In the genomic region with DNA sequence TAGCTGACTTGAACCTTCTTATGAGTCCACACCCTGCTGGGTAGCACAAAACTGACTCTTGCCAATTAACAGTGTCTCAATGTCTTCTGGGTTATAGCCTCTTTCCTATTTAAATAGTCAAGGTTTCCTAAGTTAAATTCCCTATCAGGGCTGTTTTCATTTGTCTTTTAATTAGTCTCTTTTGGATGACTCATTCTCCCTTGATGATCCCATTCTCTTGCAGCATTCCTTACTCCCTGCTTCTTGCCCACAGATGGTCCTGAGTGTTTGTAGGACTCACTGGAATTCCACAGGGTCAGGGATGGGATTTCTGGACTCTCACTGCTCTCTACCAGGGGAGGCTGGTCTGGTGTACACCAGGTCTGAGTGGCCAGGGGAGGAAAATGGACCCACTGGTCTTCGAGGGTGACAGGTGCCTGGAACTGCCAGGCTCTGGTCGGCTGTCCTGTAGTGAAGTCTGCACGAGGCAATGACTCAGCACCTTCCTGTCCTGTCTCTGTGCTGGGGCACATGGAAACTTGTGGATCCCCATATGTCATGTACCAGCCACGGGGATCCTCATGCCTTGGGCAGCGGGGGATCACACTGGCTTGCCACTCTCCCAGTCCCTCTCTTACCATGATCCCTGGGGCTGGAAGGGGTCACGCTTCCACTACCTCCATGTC, we compare ENCODE assay signal across 16 cellular contexts.
DNase-seq lines count a peak whose midpoint lies in the region; ATAC-seq and TF ChIP-seq lines count a peak whose summit lies in the region.
"Had no signal": no experiment of that assay in that cellular context is flagged by ENCODE, and none has a peak within 500 bp of the region (broad histone marks: within the 10 kb centered on the region; RNA-seq: fewer than 3 reads in every experiment).

No MANE protein-coding gene starts in this region.

- no peaks in the 10 kb centered on the region for H3K9me3 Mint-ChIP-seq in GM23338
- H3K9me3 Mint-ChIP-seq: neural crest cell had no signal

- TF ChIP-seq POLR2A in heart left ventricle (IDR thresholded peaks at IDR 0.05): no peak

- H3K4me2 ChIP-seq in GM23338 (no peak overlapping the region), neuronal stem cell (ENCODE audit: insufficient read depth, low read length, poor library complexity, severe bottlenecking) (no peak overlapping the region)

- H3K4me1 Mint-ChIP-seq in GM23338: peaks cover 17% of the 10 kb centered on the region

- peak overlapping the region; percentile 9 for H3K23ac ChIP-seq in neuronal stem cell (ENCODE audit: low read depth, low read length, poor library complexity)

- H2BK15ac ChIP-seq in neuronal stem cell (ENCODE audit: low read length): peak overlapping the region; percentile 42

- H3K9me2 ChIP-seq in GM23338 (ENCODE audit: insufficient read depth): 0 out of 2 replicates have a peak, but pooled peaks cover 2% of the 10 kb centered on the region

- H3K9me3 ChIP-seq in neuronal stem cell (replicated peaks in 1 of 2; ENCODE audit: control insufficient read depth in 2 of 2, insufficient read depth in 1 of 2, low read depth in 1 of 2, low read length in 2 of 2): no peaks in the 10 kb centered on the region
- no peaks in the 10 kb centered on the region for H3K9me3 ChIP-seq in heart left ventricle
- H3K9me3 ChIP-seq: heart right ventricle, left ventricle myocardium inferior had no signal

- H3K27ac ChIP-seq in GM23338 (ENCODE audit: low read depth): no peak overlapping the region
- no peak overlapping the region for H3K27ac ChIP-seq in neuronal stem cell (replicated peaks; ENCODE audit: low read length)
- no peak overlapping the region for H3K27ac ChIP-seq in heart left ventricle
- H3K27ac ChIP-seq: dorsolateral prefrontal cortex, heart right ventricle, left ventricle myocardium inferior had no signal

- H3K14ac ChIP-seq in neuronal stem cell (ENCODE audit: low read length): no peak overlapping the region

- no peaks in the 10 kb centered on the region for H3F3A ChIP-seq in GM23338 (replicated peaks; ENCODE audit: low read depth)

- H3K27me3 Mint-ChIP-seq in GM23338 (ENCODE audit: insufficient read depth, low read depth, poor library complexity): peaks cover 4% of the 10 kb centered on the region

- no peak overlapping the region for H3K9ac ChIP-seq in neuronal stem cell (ENCODE audit: low read depth, low read length, poor library complexity)

- no peak overlapping the region for H2BK12ac ChIP-seq in neuronal stem cell (ENCODE audit: low read length)

- H3K27me3 ChIP-seq in GM23338 (ENCODE audit: insufficient read depth): no peaks in the 10 kb centered on the region
- H3K27me3 ChIP-seq in neuronal stem cell (ENCODE audit: control insufficient read depth in 3 of 3, insufficient read depth in 3 of 3, low read depth in 1 of 3, low read length in 3 of 3): peaks cover 0 to 13% (median 0%) of the 10 kb centered on the region in 3 experiments
- no peaks in the 10 kb centered on the region for H3K27me3 ChIP-seq in heart left ventricle
- H3K27me3 ChIP-seq: dorsolateral prefrontal cortex had no signal

- peak; percentile 44 for DNase-seq in GM23338 (ENCODE audit: low spot score)
- DNase-seq in NCI-H69 (lab: John Stamatoyannopoulos, UW): peak; percentile 41
- DNase-seq in neuronal stem cell (ENCODE audit: low spot score): no peak
- no peak for DNase-seq in heart left ventricle
- DNase-seq in dermis blood vessel endothelial cell: no peak
- DNase-seq in NCI-H1436 (lab: John Stamatoyannopoulos, UW): no peak
- DNase-seq: activated CD4-positive, alpha-beta T cell treated with anti-CD3 and anti-CD28 coated beads, Interleukin-2, amount 50 U/mL, for 1 hour; amygdala; dorsolateral prefrontal cortex; heart right ventricle; left ventricle myocardium inferior; NCI-H2029 treated with DMSO at 0.1 percent for 48 hours; NCI-H748 treated with DMSO at 0.1 percent for 48 hours had no signal

- no peaks in the 10 kb centered on the region for H3K79me2 ChIP-seq in GM23338 (replicated peaks; ENCODE audit: insufficient read depth)

- no peak overlapping the region for H4K91ac ChIP-seq in neuronal stem cell (ENCODE audit: low read depth, low read length, poor library complexity)

- peak overlapping the region; percentile 38 for H2AK5ac ChIP-seq in neuronal stem cell (ENCODE audit: low read depth, low read length)

- no CpG with 5 or more reads among the region's 6 CpGs for WGBS in neuronal stem cell (ENCODE audit: extremely low coverage in 2 of 2, insufficient read length in 2 of 2, insufficient replicate concordance in 1 of 2), 2 donors
- 70 to 88% (median 75%) methylated on average over 5 to 6 of the region's 6 CpGs for WGBS in heart left ventricle, 4 donors

- peak overlapping the region; percentile 83; the same call in 1 of the 2 replicates for H3K27ac Mint-ChIP-seq in GM23338

- H3K4me3 Mint-ChIP-seq in GM23338: no peak overlapping the region
- H3K4me3 Mint-ChIP-seq: neural crest cell had no signal

- H2BK120ac ChIP-seq in neuronal stem cell (ENCODE audit: low read depth, low read length): no peak overlapping the region

- H2AFZ ChIP-seq in GM23338 (no peak overlapping the region), neuronal stem cell (ENCODE audit: low read length) (no peak overlapping the region)

- no peak overlapping the region for H3K4ac ChIP-seq in neuronal stem cell (ENCODE audit: low read length)

- no peaks in the 10 kb centered on the region for H3K4me1 ChIP-seq in GM23338 (ENCODE audit: insufficient read depth)
- peaks cover 0 to 4% of the 10 kb centered on the region in 2 donors for H3K4me1 ChIP-seq in neuronal stem cell (ENCODE audit: control insufficient read depth in 2 of 2, insufficient read depth in 1 of 2, low read depth in 1 of 2, low read length in 2 of 2)
- H3K4me1 ChIP-seq in heart left ventricle: peaks cover 0 to 11% (median 2%) of the 10 kb centered on the region in 12 donors

- H3K36me3 ChIP-seq in GM23338 (ENCODE audit: insufficient read depth): no peaks in the 10 kb centered on the region
- H3K36me3 ChIP-seq in neuronal stem cell (replicated peaks in 1 of 2; ENCODE audit: control insufficient read depth in 2 of 2, insufficient read depth in 2 of 2, low read length in 2 of 2): no peaks in the 10 kb centered on the region
- H3K36me3 ChIP-seq in heart left ventricle: no peaks in the 10 kb centered on the region
- H3K36me3 ChIP-seq: heart right ventricle, left ventricle myocardium inferior had no signal

- no peak overlapping the region for H3K4me3 ChIP-seq in GM23338
- no peak overlapping the region for H3K4me3 ChIP-seq in neuronal stem cell (ENCODE audit: low read length in 2 of 2)
- H3K4me3 ChIP-seq in heart left ventricle: no peak overlapping the region
- H3K4me3 ChIP-seq: dorsolateral prefrontal cortex, heart right ventricle, left ventricle myocardium inferior had no signal

- peak overlapping the region; percentile 46 for H3K18ac ChIP-seq in neuronal stem cell (ENCODE audit: low read length)

- H3K36me3 Mint-ChIP-seq in GM23338 (ENCODE audit: low read depth): peaks cover 3% of the 10 kb centered on the region; the same call in 1 of the 3 replicates

- no peaks in the 10 kb centered on the region for H4K20me1 ChIP-seq in GM23338 (replicated peaks; ENCODE audit: insufficient read depth)

- ATAC-seq in GM23338: peak; percentile 35
- ATAC-seq in esophagus mucosa: peak; percentile 14
- ATAC-seq in heart left ventricle: no peak
- no peak for ATAC-seq in HG02970 (IDR thresholded peaks at IDR 0.05; ENCODE audit: low FRiP score, unreplicated experiment)

- TF ChIP-seq CTCF in GM23338 (conservative IDR thresholded peaks at IDR 0.05; ENCODE audit: low read depth in 2 of 2): no peak
- TF ChIP-seq CTCF in heart left ventricle (IDR thresholded peaks at IDR 0.05): no peak

- intact Hi-C loops in heart left ventricle (cut with DNase I): no loop called here

- no peak overlapping the region for H2BK5ac ChIP-seq in neuronal stem cell (ENCODE audit: low read length)

- H3K79me1 ChIP-seq in neuronal stem cell (ENCODE audit: low read depth, low read length): no peaks in the 10 kb centered on the region

- H4K8ac ChIP-seq in neuronal stem cell (ENCODE audit: low read depth, low read length): no peak overlapping the region

TF ChIP-seq in GM23338, 12 proteins besides CTCF, POLR2A, EP300 and RAD21 (continues in another document):
- peak; percentile 6; the same call in 1 of the 2 replicates for TF ChIP-seq NANOG (IDR thresholded peaks at IDR 0.05; ENCODE audit: borderline replicate concordance)

Comparison
In these comparisons a context has a peak if more than half of its experiments do, and no peak if none do; other contexts are left out.
1. ATAC-seq: peak in GM23338 (single experiment) and esophagus mucosa (single experiment); none in heart left ventricle (0 of 4) and HG02970 (single experiment).
2. DNase-seq: peak in GM23338 (single experiment) and NCI-H69 (single experiment); none in neuronal stem cell (single experiment), heart left ventricle (0 of 5), dermis blood vessel endothelial cell (single experiment) and NCI-H1436 (single experiment).